ENCODE assay signal across 10 cellular contexts in genomic region chr17:76586741-76587487, GRCh38. TPM values are rescaled to one million over a fixed set of nuclear protein-coding genes. Genes with fewer than 3 reads are reported as not detected.
A peak's percentile ranks its signal among the peaks of the same experiment; 100 is the strongest.
DNase-seq lines count a peak whose midpoint lies in the region; ATAC-seq and TF ChIP-seq lines count a peak whose summit lies in the region.
"Had no signal": no experiment of that assay in that cellular context is flagged by ENCODE, and none has a peak within 500 bp of the region (broad histone marks: within the 10 kb centered on the region; RNA-seq: fewer than 3 reads in every experiment).

No MANE protein-coding gene starts in this region.

- H3K4me3 ChIP-seq in Caco-2 (ENCODE audit: low read depth, low read length): no peak overlapping the region
- peak overlapping the region; percentile 52 for H3K4me3 ChIP-seq in WERI-Rb-1 (ENCODE audit: low read depth, low read length)

- DNase-seq in Caco-2: no peak
- peak; percentile 82 for DNase-seq in NCI-H1105 (lab: John Stamatoyannopoulos, UW)
- DNase-seq in WERI-Rb-1: peak; percentile 97
- DNase-seq in naive B cell: no peak
- no peak for DNase-seq in AG08396 (ENCODE audit: low spot score)
- no peak for DNase-seq in mucosa of gallbladder (ENCODE audit: low spot score)
- no peak for DNase-seq in NCI-H446 treated with DMSO at 0.1 percent for 48 hours (lab: John Stamatoyannopoulos, UW)
- DNase-seq: SIG-M5 had no signal

- no peaks in the 10 kb centered on the region for H3K9me3 ChIP-seq in Caco-2
- H3K9me3 ChIP-seq in WERI-Rb-1 (ENCODE audit: severe bottlenecking): peaks cover 10% of the 10 kb centered on the region

- H3K27ac ChIP-seq in WERI-Rb-1: peak overlapping the region; percentile 87
- H3K27ac ChIP-seq: KMS-11 had no signal

- BruUV-seq in Caco-2 (replicated peaks; lab: Mats Ljungman, UMichigan): no TSS peak

- H3K27me3 Mint-ChIP-seq in Caco-2 (ENCODE audit: insufficient read depth, unreplicated experiment) (no peaks in the 10 kb centered on the region), naive B cell (peaks cover 24 to 55% (median 35%) of the 10 kb centered on the region in 3 donors)

- H3K36me3 ChIP-seq in Caco-2 (ENCODE audit: control insufficient read depth, insufficient read depth, low read length) (no peaks in the 10 kb centered on the region), WERI-Rb-1 (no peaks in the 10 kb centered on the region)

- no peaks in the 10 kb centered on the region for H3K27me3 ChIP-seq in Caco-2 (replicated peaks; ENCODE audit: control insufficient read depth, insufficient read depth, low read length)
- H3K27me3 ChIP-seq in WERI-Rb-1 (ENCODE audit: insufficient read depth, low read depth, severe bottlenecking): no peaks in the 10 kb centered on the region

- intact Hi-C loops in Caco-2 (cut with micrococcal nuclease; ENCODE audit: unreplicated experiment): loop anchor here (5.0 kb wide), 1 partner anchor 35 kb away; no protein-coding TSS in a partner anchor

- H3K4me1 Mint-ChIP-seq in Caco-2 (ENCODE audit: low read depth, unreplicated experiment) (peaks cover 20% of the 10 kb centered on the region), naive B cell (peaks cover 12 to 17% (median 15%) of the 10 kb centered on the region in 3 donors)

- ATAC-seq in naive B cell (ENCODE audit: low read depth in 2 of 2) (no peak), HG03442 (IDR thresholded peaks at IDR 0.05; ENCODE audit: unreplicated experiment) (no peak)

- H3K27ac Mint-ChIP-seq in Caco-2 (ENCODE audit: unreplicated experiment) (no peak overlapping the region), naive B cell (no peak overlapping the region)

- H3K4me1 ChIP-seq in Caco-2: peaks cover 28% of the 10 kb centered on the region

- no peaks in the 10 kb centered on the region for H3K36me3 Mint-ChIP-seq in Caco-2 (ENCODE audit: insufficient read depth, unreplicated experiment)
- peaks cover 0 to 10% of the 10 kb centered on the region in 2 donors for H3K36me3 Mint-ChIP-seq in naive B cell

- CTCF ChIA-PET in Caco-2 (lab: Charles Lee): interaction anchor here (1.0 to 1.5 kb wide), 2 partner anchors 63 to 94 kb away, joined by 3 to 4 read pairs; no protein-coding TSS in a partner anchor

- POLR2A ChIA-PET in Caco-2 (lab: Charles Lee): no interaction called here

- peak overlapping the region; percentile 38 for H3K4me3 Mint-ChIP-seq in Caco-2 (ENCODE audit: unreplicated experiment)
- peak overlapping the region in 7 of 8 donors; percentile 11 to 86 (median 71) for H3K4me3 Mint-ChIP-seq in naive B cell

- H3K9me3 Mint-ChIP-seq in Caco-2 (ENCODE audit: unreplicated experiment): no peaks in the 10 kb centered on the region
- peaks cover 0 to 3% (median 0%) of the 10 kb centered on the region in 7 donors for H3K9me3 Mint-ChIP-seq in naive B cell

- no peak for TF ChIP-seq CTCF in Caco-2 (IDR thresholded peaks at IDR 0.05; ENCODE audit: insufficient read depth in 1 of 2, low read depth in 1 of 2, low read length in 1 of 2, severe bottlenecking in 1 of 2, unreplicated experiment in 1 of 2)
- TF ChIP-seq CTCF in WERI-Rb-1 (IDR thresholded peaks at IDR 0.05; ENCODE audit: low read depth, low read length): no peak

RNA-seq across cellular contexts. Expression of gene ST6GALNAC2, which starts 1.3 kb away (rescaled TPM):
- 0.77 and 2.5 TPM in 2 replicates for total RNA-seq in Caco-2 (2022)
- polyA plus RNA-seq in naive B cell (ENCODE audit: low read depth in 6 of 6): 1 to 10 TPM in 1 of 6 donors, under 1 TPM in 4, not detected in 1; 0.22 to 1.0 (median 0.48) TPM
- total RNA-seq in mucosa of gallbladder: 2.4 TPM

RNA-seq across cellular contexts. Expression of gene PRCD, which starts 47.1 kb away (rescaled TPM):
- total RNA-seq in Caco-2 (2022) (not detected in 2 replicates), mucosa of gallbladder (4.3 TPM)
- polyA plus RNA-seq in naive B cell (ENCODE audit: low read depth in 6 of 6): 10 to 100 TPM; 21.6 to 54.4 (median 34.3) TPM

RNA-seq across cellular contexts. Expression of gene CYGB, which starts 49.4 kb away (rescaled TPM):
- total RNA-seq in Caco-2 (2022): 0.32 and 1.0 TPM in 2 replicates
- polyA plus RNA-seq in naive B cell (ENCODE audit: low read depth in 6 of 6): 1 to 10 TPM in 2 of 6 donors, under 1 TPM in 4; 0.21 to 2.4 (median 0.79) TPM
- total RNA-seq in mucosa of gallbladder: 14.7 TPM

RNA-seq across cellular contexts. Expression of gene ST6GALNAC1, which starts 56.6 kb away (rescaled TPM):
- 1.6 and 1.7 TPM in 2 replicates for total RNA-seq in Caco-2 (2022)
- not detected for polyA plus RNA-seq in naive B cell (ENCODE audit: low read depth in 6 of 6)
- total RNA-seq in mucosa of gallbladder: 61.0 TPM

Comparison
In these comparisons a context has a peak if more than half of its experiments do, and no peak if none do; other contexts are left out.
1. DNase-seq: peak in NCI-H1105 (single experiment) and WERI-Rb-1 (single experiment); none in Caco-2 (0 of 2), naive B cell (single experiment), AG08396 (single experiment), mucosa of gallbladder (single experiment) and NCI-H446 treated with DMSO at 0.1 percent for 48 hours (single experiment).